In genomic region chr1:207407655-207408256, GRCh38 we compare ENCODE assay signal across 12 cellular contexts. TPM values are rescaled to one million over a fixed set of nuclear protein-coding genes. Genes with fewer than 3 reads are reported as not detected.
DNase-seq lines count a peak whose midpoint lies in the region; ATAC-seq and TF ChIP-seq lines count a peak whose summit lies in the region.
"Had no signal": no experiment of that assay in that cellular context is flagged by ENCODE, and none has a peak within 500 bp of the region (broad histone marks: within the 10 kb centered on the region; RNA-seq: fewer than 3 reads in every experiment).

No MANE protein-coding gene starts in this region.

- no peak overlapping the region for H3K4me3 ChIP-seq in NB4 (ENCODE audit: low read depth, low read length)
- no peak overlapping the region for H3K4me3 ChIP-seq in neural progenitor cell
- H3K4me3 ChIP-seq: Peyer's patch, skin epidermis had no signal

- no peak overlapping the region for H3K9ac ChIP-seq in neural progenitor cell

- H2AFZ ChIP-seq in neural progenitor cell (replicated peaks): no peak overlapping the region

- no peak overlapping the region for H3K4me3 Mint-ChIP-seq in activated CD4-positive, alpha-beta memory T cell treated with anti-CD3 and anti-CD28 coated beads for 36 hours
- no peak overlapping the region for H3K4me3 Mint-ChIP-seq in activated CD4-positive, alpha-beta memory T cell treated with anti-CD3 and anti-CD28 coated beads, Interleukin-2, amount 10 ng/mL, durations not matched to agents 7 days and 5 days
- no peak overlapping the region for H3K4me3 Mint-ChIP-seq in stimulated activated memory B cell treated with anti-CD40 and anti-IgM and Interleukin-4, amounts not matched to agents 10 μg/mL and 1 μg/mL and 100 μg/mL, for 72 hours
- H3K4me3 Mint-ChIP-seq in endothelial cell (ENCODE audit: unreplicated experiment) (no peak overlapping the region), neural progenitor cell (no peak overlapping the region)

- no peak for TF ChIP-seq POLR2A in NB4 (IDR thresholded peaks at IDR 0.05; ENCODE audit: extremely low read depth, insufficient read length)

- no peaks in the 10 kb centered on the region for H3K9me3 Mint-ChIP-seq in activated CD4-positive, alpha-beta memory T cell treated with anti-CD3 and anti-CD28 coated beads for 36 hours
- H3K9me3 Mint-ChIP-seq in activated CD4-positive, alpha-beta memory T cell treated with anti-CD3 and anti-CD28 coated beads, Interleukin-2, amount 10 ng/mL, durations not matched to agents 7 days and 5 days: no peaks in the 10 kb centered on the region
- H3K9me3 Mint-ChIP-seq in stimulated activated memory B cell treated with anti-CD40 and anti-IgM and Interleukin-4, amounts not matched to agents 10 μg/mL and 1 μg/mL and 100 μg/mL, for 72 hours: no peaks in the 10 kb centered on the region
- H3K9me3 Mint-ChIP-seq in endothelial cell (ENCODE audit: unreplicated experiment) (no peaks in the 10 kb centered on the region), neural progenitor cell (no peaks in the 10 kb centered on the region)

- no peaks in the 10 kb centered on the region for H3K36me3 ChIP-seq in neural progenitor cell
- H3K36me3 ChIP-seq: Peyer's patch had no signal

- H3K36me3 Mint-ChIP-seq in activated CD4-positive, alpha-beta memory T cell treated with anti-CD3 and anti-CD28 coated beads for 36 hours: no peaks in the 10 kb centered on the region
- no peaks in the 10 kb centered on the region for H3K36me3 Mint-ChIP-seq in activated CD4-positive, alpha-beta memory T cell treated with anti-CD3 and anti-CD28 coated beads, Interleukin-2, amount 10 ng/mL, durations not matched to agents 7 days and 5 days (ENCODE audit: low read depth)
- H3K36me3 Mint-ChIP-seq in stimulated activated memory B cell treated with anti-CD40 and anti-IgM and Interleukin-4, amounts not matched to agents 10 μg/mL and 1 μg/mL and 100 μg/mL, for 72 hours: no peaks in the 10 kb centered on the region
- H3K36me3 Mint-ChIP-seq in endothelial cell (ENCODE audit: low read depth, unreplicated experiment) (no peaks in the 10 kb centered on the region), neural progenitor cell (no peaks in the 10 kb centered on the region)

- DNase-seq in activated CD4-positive, alpha-beta memory T cell treated with anti-CD3 and anti-CD28 coated beads for 36 hours: no peak
- DNase-seq in activated CD4-positive, alpha-beta memory T cell treated with anti-CD3 and anti-CD28 coated beads, Interleukin-2, amount 10 ng/mL, durations not matched to agents 7 days and 5 days: no peak
- DNase-seq in NB4 (ENCODE audit: low read depth) (peak; percentile 57), epithelial cell of prostate (ENCODE audit: low read depth, low spot score) (peak; percentile 34), endothelial cell (ENCODE audit: low spot score) (no peak), neural progenitor cell (ENCODE audit: low spot score) (no peak), hippocampal formation (lab: John Stamatoyannopoulos, UW) (no peak)
- DNase-seq: activated naive CD4-positive, alpha-beta T cell; NCI-H146; Peyer's patch had no signal

- H3K4me2 ChIP-seq in neural progenitor cell: no peak overlapping the region

- no peaks in the 10 kb centered on the region for H3K27me3 ChIP-seq in neural progenitor cell
- H3K27me3 ChIP-seq: Peyer's patch had no signal

- ATAC-seq in stimulated activated memory B cell treated with anti-CD40 and anti-IgM and Interleukin-4, amounts not matched to agents 10 μg/mL and 1 μg/mL and 100 μg/mL, for 72 hours: peak; percentile 72

- H3K27ac Mint-ChIP-seq in activated CD4-positive, alpha-beta memory T cell treated with anti-CD3 and anti-CD28 coated beads for 36 hours: peak overlapping the region; percentile 33
- H3K27ac Mint-ChIP-seq in activated CD4-positive, alpha-beta memory T cell treated with anti-CD3 and anti-CD28 coated beads, Interleukin-2, amount 10 ng/mL, durations not matched to agents 7 days and 5 days: no peak overlapping the region
- H3K27ac Mint-ChIP-seq in stimulated activated memory B cell treated with anti-CD40 and anti-IgM and Interleukin-4, amounts not matched to agents 10 μg/mL and 1 μg/mL and 100 μg/mL, for 72 hours: peak overlapping the region; percentile 62
- no peak overlapping the region for H3K27ac Mint-ChIP-seq in endothelial cell (ENCODE audit: unreplicated experiment)
- H3K27ac Mint-ChIP-seq in neural progenitor cell: no peak overlapping the region

- intact Hi-C loops in activated CD4-positive, alpha-beta memory T cell treated with anti-CD3 and anti-CD28 coated beads for 36 hours (cut with micrococcal nuclease): loop anchor here (1.0 to 5.0 kb wide), 2 partner anchors 93 to 235 kb away; no protein-coding TSS in a partner anchor

- CTCF ChIA-PET in activated CD4-positive, alpha-beta memory T cell treated with anti-CD3 and anti-CD28 coated beads for 36 hours (lab: Charles Lee): interaction anchor here (0.6 to 5.4 kb wide), 4 partner anchors 91 to 425 kb away, joined by 3 to 30 read pairs (median 4); no protein-coding TSS in a partner anchor
- CTCF ChIA-PET in activated CD4-positive, alpha-beta memory T cell treated with anti-CD3 and anti-CD28 coated beads, Interleukin-2, amount 10 ng/mL, durations not matched to agents 7 days and 5 days (lab: Charles Lee): interaction anchor here (1.3 to 4.3 kb wide), 4 partner anchors 10 to 324 kb away, joined by 3 to 56 read pairs (median 13); no protein-coding TSS in a partner anchor

- H3K4me1 Mint-ChIP-seq in activated CD4-positive, alpha-beta memory T cell treated with anti-CD3 and anti-CD28 coated beads for 36 hours (ENCODE audit: low read depth): peaks cover 26% of the 10 kb centered on the region
- H3K4me1 Mint-ChIP-seq in activated CD4-positive, alpha-beta memory T cell treated with anti-CD3 and anti-CD28 coated beads, Interleukin-2, amount 10 ng/mL, durations not matched to agents 7 days and 5 days: peaks cover 17% of the 10 kb centered on the region
- peaks cover 31% of the 10 kb centered on the region for H3K4me1 Mint-ChIP-seq in stimulated activated memory B cell treated with anti-CD40 and anti-IgM and Interleukin-4, amounts not matched to agents 10 μg/mL and 1 μg/mL and 100 μg/mL, for 72 hours
- H3K4me1 Mint-ChIP-seq in endothelial cell (ENCODE audit: unreplicated experiment): peaks cover 3% of the 10 kb centered on the region
- H3K4me1 Mint-ChIP-seq in neural progenitor cell: no peaks in the 10 kb centered on the region

- H3K4me1 ChIP-seq in neural progenitor cell: no peaks in the 10 kb centered on the region
- H3K4me1 ChIP-seq: Peyer's patch had no signal

- no peaks in the 10 kb centered on the region for H3K9me3 ChIP-seq in neural progenitor cell (ENCODE audit: low read depth)
- H3K9me3 ChIP-seq: Peyer's patch had no signal

- H3K27ac ChIP-seq in epithelial cell of prostate (no peak overlapping the region), neural progenitor cell (no peak overlapping the region)
- H3K27ac ChIP-seq: Peyer's patch had no signal

- H3K27me3 Mint-ChIP-seq in activated CD4-positive, alpha-beta memory T cell treated with anti-CD3 and anti-CD28 coated beads for 36 hours: peaks cover 5% of the 10 kb centered on the region
- peaks cover 3% of the 10 kb centered on the region for H3K27me3 Mint-ChIP-seq in activated CD4-positive, alpha-beta memory T cell treated with anti-CD3 and anti-CD28 coated beads, Interleukin-2, amount 10 ng/mL, durations not matched to agents 7 days and 5 days
- H3K27me3 Mint-ChIP-seq in stimulated activated memory B cell treated with anti-CD40 and anti-IgM and Interleukin-4, amounts not matched to agents 10 μg/mL and 1 μg/mL and 100 μg/mL, for 72 hours: no peaks in the 10 kb centered on the region
- H3K27me3 Mint-ChIP-seq in endothelial cell (ENCODE audit: unreplicated experiment) (no peaks in the 10 kb centered on the region), neural progenitor cell (ENCODE audit: insufficient read depth, low read depth) (peaks cover 6% of the 10 kb centered on the region)

- no peaks in the 10 kb centered on the region for H3F3A ChIP-seq in neural progenitor cell (ENCODE audit: low read depth)

- TF ChIP-seq CTCF in NB4 (IDR thresholded peaks at IDR 0.05; ENCODE audit: low read depth, low read length) (no peak), endothelial cell (IDR thresholded peaks at IDR 0.05; ENCODE audit: unreplicated experiment) (no peak), neural progenitor cell (IDR thresholded peaks at IDR 0.05) (no peak)

- POLR2A ChIA-PET in activated CD4-positive, alpha-beta memory T cell treated with anti-CD3 and anti-CD28 coated beads for 36 hours (lab: Charles Lee): interaction anchor here (1.2 to 1.6 kb wide), 2 partner anchors 71 to 86 kb away, joined by 4 read pairs; partner anchors contain the start of gene CD55
- POLR2A ChIA-PET in activated CD4-positive, alpha-beta memory T cell treated with anti-CD3 and anti-CD28 coated beads, Interleukin-2, amount 10 ng/mL, durations not matched to agents 7 days and 5 days (lab: Charles Lee): no interaction called here

- no peaks in the 10 kb centered on the region for H3K79me2 ChIP-seq in neural progenitor cell (ENCODE audit: low read depth)

- no peaks in the 10 kb centered on the region for H4K20me1 ChIP-seq in neural progenitor cell (ENCODE audit: low read depth)

RNA-seq across cellular contexts. Expression of gene CR2, which starts 46.4 kb away (rescaled TPM):
- under 1 TPM in 1 of 2 experiments, not detected in 1; 0.10 TPM for total RNA-seq in activated CD4-positive, alpha-beta memory T cell treated with anti-CD3 and anti-CD28 coated beads for 36 hours
- total RNA-seq in activated CD4-positive, alpha-beta memory T cell treated with anti-CD3 and anti-CD28 coated beads, Interleukin-2, amount 10 ng/mL, durations not matched to agents 7 days and 5 days: not detected
- total RNA-seq in endothelial cell (ENCODE audit: unreplicated experiment) (not detected), neural progenitor cell (ENCODE audit: low replicate concordance) (0.15 TPM in 1 of 2 replicates, not detected in the other)

Comparison
In these comparisons a context has a peak if more than half of its experiments do, and no peak if none do; other contexts are left out.
1. H3K27ac Mint-ChIP-seq: peak in activated CD4-positive, alpha-beta memory T cell treated with anti-CD3 and anti-CD28 coated beads for 36 hours (single experiment) and stimulated activated memory B cell treated with anti-CD40 and anti-IgM and Interleukin-4, amounts not matched to agents 10 μg/mL and 1 μg/mL and 100 μg/mL, for 72 hours (single experiment); none in activated CD4-positive, alpha-beta memory T cell treated with anti-CD3 and anti-CD28 coated beads, Interleukin-2, amount 10 ng/mL, durations not matched to agents 7 days and 5 days (single experiment), endothelial cell (single experiment) and neural progenitor cell (single experiment).
2. DNase-seq: peak in NB4 (single experiment) and epithelial cell of prostate (single experiment); none in activated CD4-positive, alpha-beta memory T cell treated with anti-CD3 and anti-CD28 coated beads for 36 hours (single experiment), activated CD4-positive, alpha-beta memory T cell treated with anti-CD3 and anti-CD28 coated beads, Interleukin-2, amount 10 ng/mL, durations not matched to agents 7 days and 5 days (single experiment), endothelial cell (single experiment), neural progenitor cell (single experiment) and hippocampal formation (0 of 2).